9 cellular contexts compared by ENCODE assay signal in the genomic region with DNA sequence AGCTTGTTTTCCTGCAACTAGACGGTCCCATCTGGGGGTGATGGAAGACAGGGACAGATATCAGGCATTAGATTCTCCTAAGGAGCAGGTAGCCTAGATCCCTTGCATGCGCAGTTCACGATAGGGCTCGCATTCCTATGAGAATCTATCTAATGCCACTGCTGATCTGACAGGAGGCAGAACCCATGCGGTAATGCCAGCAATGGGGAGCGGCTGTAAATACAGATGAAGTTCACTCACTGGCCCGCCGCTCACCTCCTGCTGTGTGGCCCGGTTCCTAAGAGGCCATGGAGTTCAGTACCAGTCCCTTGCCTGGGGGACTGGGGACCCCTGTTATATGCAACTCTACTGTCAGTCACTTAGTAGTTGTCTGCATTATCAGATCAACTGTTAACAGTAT.
"Had no signal": no experiment of that assay in that cellular context is flagged by ENCODE, and none has a peak within 500 bp of the region (broad histone marks: within the 10 kb centered on the region; RNA-seq: fewer than 3 reads in every experiment).

No MANE protein-coding gene starts in this region.

- H3K27ac ChIP-seq: GM23248 had no signal

- H3K4me1 Mint-ChIP-seq: GM23338, H9 had no signal

- H3K27ac Mint-ChIP-seq: GM23338, H9, HFFc6 had no signal

- H3K4me1 ChIP-seq: HAP-1 had no signal

- ATAC-seq: GM23338, HCT116 had no signal

- DNase-seq: GM23248, GOT3, H7, H9, HCEC 1CT, HFFc6 had no signal

- H3K4me3 ChIP-seq: GM23248, GM23338, HAP-1 had no signal

- H3K9ac ChIP-seq: GM23248 had no signal

- H3K4me3 Mint-ChIP-seq: GM23338, H9, HFFc6 had no signal

- H3K36me3 ChIP-seq: HAP-1 had no signal

- H3K4me2 ChIP-seq: GM23338 had no signal

- H2AFZ ChIP-seq: GM23248, GM23338 had no signal

- H3K9me3 Mint-ChIP-seq: GM23338, H9, HFFc6 had no signal

- H3K9me3 ChIP-seq: HAP-1 had no signal
